ENCODE assay signal across 19 cellular contexts in the genomic region with DNA sequence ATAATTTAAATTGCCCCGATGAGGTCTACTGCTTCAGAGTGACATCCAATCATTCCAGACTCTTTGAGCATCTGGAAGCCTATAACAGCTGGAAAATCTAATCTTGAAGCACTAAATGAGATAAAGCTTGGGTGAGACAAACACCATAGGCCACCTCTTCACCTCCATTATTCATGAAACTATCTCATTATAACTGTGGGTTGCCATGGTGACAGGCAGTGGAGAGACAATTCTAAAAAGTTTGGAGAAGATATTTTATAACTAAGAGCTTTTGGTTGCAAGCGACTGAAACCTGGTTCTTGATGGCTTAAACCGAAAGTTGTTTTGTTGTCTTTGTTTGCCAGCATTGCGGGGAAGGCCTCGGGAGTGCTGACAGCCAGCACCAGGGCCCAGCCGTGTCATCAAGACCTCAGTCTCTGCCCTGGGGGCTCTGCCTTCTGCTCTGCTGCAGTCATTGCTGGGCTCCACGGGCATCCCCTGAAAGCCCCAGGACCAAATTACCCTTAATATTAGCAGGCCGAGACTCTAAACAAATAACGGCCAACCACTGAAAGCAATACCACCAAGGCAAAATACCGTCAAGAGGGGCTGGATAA.
"Had no signal": no experiment of that assay in that cellular context is flagged by ENCODE, and none has a peak within 500 bp of the region (broad histone marks: within the 10 kb centered on the region; RNA-seq: fewer than 3 reads in every experiment).

No MANE protein-coding gene starts in this region.

- H3K27me3 ChIP-seq: foreskin keratinocyte had no signal

- H3K27me3 Mint-ChIP-seq: activated naive CD4-positive, alpha-beta T cell treated with anti-CD3 and anti-CD28 coated beads, Interleukin-2, amount 10 ng/mL, durations not matched to agents 7 days and 5 days had no signal

- H3K27ac Mint-ChIP-seq: activated CD4-positive, alpha-beta memory T cell treated with anti-CD3 and anti-CD28 coated beads for 36 hours; activated naive CD4-positive, alpha-beta T cell treated with anti-CD3 and anti-CD28 coated beads, Interleukin-2, amount 10 ng/mL, durations not matched to agents 7 days and 5 days; dendritic cell treated with granulocyte-macrophage colony-stimulating factor and Interleukin-4, amounts not matched to agents 40 ng/mL and 50 ng/mL, for 4 days; immature natural killer cell; natural killer cell; stimulated activated effector memory CD8-positive, alpha-beta T cell treated with anti-CD3 and anti-CD28 coated beads, Interleukin-12 subunit alpha, Interleukin-12 subunit beta, amount 100 ng/mL, for 72 hours; stimulated activated naive CD8-positive, alpha-beta T cell treated with anti-CD3 and anti-CD28 coated beads, Interleukin-15, amount 100 ng/mL, for 72 hours had no signal

- H3K4me1 ChIP-seq: foreskin keratinocyte, left ventricle myocardium inferior, tibial artery had no signal

- H3K4me3 Mint-ChIP-seq: activated CD4-positive, alpha-beta memory T cell treated with anti-CD3 and anti-CD28 coated beads for 36 hours; activated naive CD4-positive, alpha-beta T cell treated with anti-CD3 and anti-CD28 coated beads, Interleukin-2, amount 10 ng/mL, durations not matched to agents 7 days and 5 days; dendritic cell treated with granulocyte-macrophage colony-stimulating factor and Interleukin-4, amounts not matched to agents 40 ng/mL and 50 ng/mL, for 4 days; immature natural killer cell; natural killer cell; stimulated activated effector memory CD8-positive, alpha-beta T cell treated with anti-CD3 and anti-CD28 coated beads, Interleukin-12 subunit alpha, Interleukin-12 subunit beta, amount 100 ng/mL, for 72 hours; stimulated activated naive CD8-positive, alpha-beta T cell treated with anti-CD3 and anti-CD28 coated beads, Interleukin-15, amount 100 ng/mL, for 72 hours had no signal

- H3K36me3 ChIP-seq: left ventricle myocardium inferior, tibial artery had no signal

- H3K4me3 ChIP-seq: left ventricle myocardium inferior, tibial artery had no signal

- H3K27ac ChIP-seq: foreskin keratinocyte, left ventricle myocardium inferior, tibial artery had no signal

- H3K9me3 Mint-ChIP-seq: activated CD4-positive, alpha-beta memory T cell treated with anti-CD3 and anti-CD28 coated beads for 36 hours; activated naive CD4-positive, alpha-beta T cell treated with anti-CD3 and anti-CD28 coated beads, Interleukin-2, amount 10 ng/mL, durations not matched to agents 7 days and 5 days; dendritic cell treated with granulocyte-macrophage colony-stimulating factor and Interleukin-4, amounts not matched to agents 40 ng/mL and 50 ng/mL, for 4 days; natural killer cell; stimulated activated effector memory CD8-positive, alpha-beta T cell treated with anti-CD3 and anti-CD28 coated beads, Interleukin-12 subunit alpha, Interleukin-12 subunit beta, amount 100 ng/mL, for 72 hours; stimulated activated naive CD8-positive, alpha-beta T cell treated with anti-CD3 and anti-CD28 coated beads, Interleukin-15, amount 100 ng/mL, for 72 hours had no signal

- DNase-seq: activated CD4-positive, alpha-beta memory T cell treated with anti-CD3 and anti-CD28 coated beads for 36 hours; activated CD4-positive, alpha-beta T cell treated with anti-CD3 and anti-CD28 coated beads for 48 hours; activated naive CD4-positive, alpha-beta T cell treated with anti-CD3 and anti-CD28 coated beads, Interleukin-2, amount 10 ng/mL, durations not matched to agents 7 days and 5 days; activated T-cell treated with anti-CD3 and anti-CD28 coated beads, Interleukin-2, amount 50 U/mL, for 48 hours; effector CD8-positive, alpha-beta T cell; foreskin keratinocyte; immature natural killer cell; kidney glomerular epithelial cell; left ventricle myocardium inferior; midbrain; natural killer cell; occipital lobe; small intestine; stimulated activated CD4-positive, alpha-beta T cell treated with anti-CD3 and anti-CD28 coated beads, Interleukin-2, amount 100 ng/mL, for 24 hours; stimulated activated naive CD8-positive, alpha-beta T cell treated with anti-CD3 and anti-CD28 coated beads, Interleukin-15, amount 100 ng/mL, for 72 hours; tibial artery had no signal

- ATAC-seq: foreskin keratinocyte; natural killer cell; sciatic nerve; stimulated activated effector memory CD8-positive, alpha-beta T cell treated with anti-CD3 and anti-CD28 coated beads, Interleukin-12 subunit alpha, Interleukin-12 subunit beta, amount 100 ng/mL, for 72 hours; stimulated activated naive CD8-positive, alpha-beta T cell treated with anti-CD3 and anti-CD28 coated beads, Interleukin-15, amount 100 ng/mL, for 72 hours had no signal

- H3K36me3 Mint-ChIP-seq: activated CD4-positive, alpha-beta memory T cell treated with anti-CD3 and anti-CD28 coated beads for 36 hours; activated naive CD4-positive, alpha-beta T cell treated with anti-CD3 and anti-CD28 coated beads, Interleukin-2, amount 10 ng/mL, durations not matched to agents 7 days and 5 days; immature natural killer cell; natural killer cell; stimulated activated effector memory CD8-positive, alpha-beta T cell treated with anti-CD3 and anti-CD28 coated beads, Interleukin-12 subunit alpha, Interleukin-12 subunit beta, amount 100 ng/mL, for 72 hours had no signal

- H3K4me1 Mint-ChIP-seq: activated naive CD4-positive, alpha-beta T cell treated with anti-CD3 and anti-CD28 coated beads, Interleukin-2, amount 10 ng/mL, durations not matched to agents 7 days and 5 days; immature natural killer cell; natural killer cell; stimulated activated effector memory CD8-positive, alpha-beta T cell treated with anti-CD3 and anti-CD28 coated beads, Interleukin-12 subunit alpha, Interleukin-12 subunit beta, amount 100 ng/mL, for 72 hours; stimulated activated naive CD8-positive, alpha-beta T cell treated with anti-CD3 and anti-CD28 coated beads, Interleukin-15, amount 100 ng/mL, for 72 hours had no signal
